Comparison of ENCODE assay signal across 19 cellular contexts in the genomic region with DNA sequence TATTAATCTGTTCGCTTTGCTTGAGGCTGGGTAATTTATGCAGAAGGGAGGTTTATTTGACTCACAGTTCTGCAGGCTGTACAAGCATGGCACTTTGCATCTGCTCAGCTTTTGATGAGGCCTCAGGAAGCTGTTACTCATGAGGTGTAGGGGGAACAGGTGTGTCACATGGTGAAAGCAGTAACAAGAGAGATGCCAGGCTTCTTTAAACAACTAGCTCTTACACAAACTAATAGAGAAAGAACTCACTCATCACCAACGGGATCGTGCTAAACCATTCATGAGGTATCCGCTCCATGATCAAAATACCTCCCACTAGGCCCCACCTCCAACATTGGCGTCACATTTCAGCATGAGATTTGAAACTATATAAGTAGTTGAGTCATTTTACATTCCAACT. TPM values are rescaled to one million over a fixed set of nuclear protein-coding genes. Genes with fewer than 3 reads are reported as not detected.
A peak's percentile ranks its signal among the peaks of the same experiment; 100 is the strongest.
DNase-seq lines count a peak whose midpoint lies in the region; ATAC-seq and TF ChIP-seq lines count a peak whose summit lies in the region.
"Had no signal": no experiment of that assay in that cellular context is flagged by ENCODE, and none has a peak within 500 bp of the region (broad histone marks: within the 10 kb centered on the region; RNA-seq: fewer than 3 reads in every experiment).

No MANE protein-coding gene starts in this region.

- no peaks in the 10 kb centered on the region for H3K27me3 ChIP-seq in osteoblast (ENCODE audit: insufficient read depth, low read length)
- H3K27me3 ChIP-seq: ascending aorta, suprapubic skin had no signal

- no peak overlapping the region for H2AFZ ChIP-seq in osteoblast (ENCODE audit: low read length)
- H2AFZ ChIP-seq: PC-9 had no signal

- H3K9me3 Mint-ChIP-seq in stimulated activated effector memory CD8-positive, alpha-beta T cell treated with anti-CD3 and anti-CD28 coated beads, Interleukin-12 subunit alpha, Interleukin-12 subunit beta, amount 100 ng/mL, for 72 hours = no peaks in the 10 kb centered on the region
- H3K9me3 Mint-ChIP-seq: T-cell had no signal

- no peaks in the 10 kb centered on the region for H3K36me3 Mint-ChIP-seq in stimulated activated effector memory CD8-positive, alpha-beta T cell treated with anti-CD3 and anti-CD28 coated beads, Interleukin-12 subunit alpha, Interleukin-12 subunit beta, amount 100 ng/mL, for 72 hours
- H3K36me3 Mint-ChIP-seq: T-cell had no signal

- H3K9me3 ChIP-seq in osteoblast (ENCODE audit: low read depth, low read length) = no peaks in the 10 kb centered on the region
- H3K9me3 ChIP-seq: ascending aorta, suprapubic skin had no signal

- H3K4me1 Mint-ChIP-seq in stimulated activated effector memory CD8-positive, alpha-beta T cell treated with anti-CD3 and anti-CD28 coated beads, Interleukin-12 subunit alpha, Interleukin-12 subunit beta, amount 100 ng/mL, for 72 hours = no peaks in the 10 kb centered on the region
- H3K4me1 Mint-ChIP-seq: T-cell had no signal

- no peak overlapping the region for H3K27ac Mint-ChIP-seq in stimulated activated effector memory CD8-positive, alpha-beta T cell treated with anti-CD3 and anti-CD28 coated beads, Interleukin-12 subunit alpha, Interleukin-12 subunit beta, amount 100 ng/mL, for 72 hours

- H3K4me3 Mint-ChIP-seq in stimulated activated effector memory CD8-positive, alpha-beta T cell treated with anti-CD3 and anti-CD28 coated beads, Interleukin-12 subunit alpha, Interleukin-12 subunit beta, amount 100 ng/mL, for 72 hours = no peak overlapping the region
- H3K4me3 Mint-ChIP-seq: T-cell had no signal

- no peak overlapping the region for H3K4me3 ChIP-seq in osteoblast (ENCODE audit: insufficient read depth, low read length)
- H3K4me3 ChIP-seq: ascending aorta, PC-9, suprapubic skin had no signal

- H3K79me2 ChIP-seq in osteoblast (ENCODE audit: insufficient read depth, low read length) = no peaks in the 10 kb centered on the region

- no peak overlapping the region for H3K4me2 ChIP-seq in osteoblast (ENCODE audit: insufficient read depth, low read length)
- H3K4me2 ChIP-seq: KMS-11, PC-9 had no signal

- H4K20me1 ChIP-seq in osteoblast (ENCODE audit: insufficient read depth, low read length) = no peaks in the 10 kb centered on the region

- no peak for TF ChIP-seq CTCF in osteoblast (IDR thresholded peaks at IDR 0.05; ENCODE audit: extremely low read depth, low read depth, low read length)

- ATAC-seq in stimulated activated effector memory CD8-positive, alpha-beta T cell treated with anti-CD3 and anti-CD28 coated beads, Interleukin-12 subunit alpha, Interleukin-12 subunit beta, amount 100 ng/mL, for 72 hours = peak; percentile 93
- ATAC-seq in GM19452 (IDR thresholded peaks at IDR 0.05; ENCODE audit: unreplicated experiment) = no peak
- ATAC-seq: HCT116, T-cell had no signal

- H3K27ac ChIP-seq in osteoblast (ENCODE audit: low read depth, low read length) = no peak overlapping the region
- H3K27ac ChIP-seq: ascending aorta, C4-2B, KMS-11, PC-9, suprapubic skin had no signal

- peak; percentile 16 for DNase-seq in activated T-cell treated with anti-CD3 and anti-CD28 coated beads for 24 hours (ENCODE audit: low read depth)
- DNase-seq in activated T-cell treated with anti-CD3 and anti-CD28 coated beads for 4 hours = no peak
- peak; percentile 70 to 74 for DNase-seq in activated T-cell treated with anti-CD3 and anti-CD28 coated beads, Interleukin-2, amount 50 U/mL, for 48 hours
- peak; percentile 68 for DNase-seq in stimulated activated CD4-positive, alpha-beta T cell treated with anti-CD3 and anti-CD28 coated beads, Interleukin-15, amount 100 ng/mL, for 24 hours
- DNase-seq in stimulated activated effector memory CD8-positive, alpha-beta T cell treated with anti-CD3 and anti-CD28 coated beads, Interleukin-12 subunit alpha, Interleukin-12 subunit beta, amount 100 ng/mL, for 72 hours (ENCODE audit: low spot score in 2 of 2) = no peak
- DNase-seq in osteoblast (ENCODE audit: insufficient read length, low spot score, missing footprints) = no peak
- DNase-seq: activated gamma-delta T cell; central memory CD4-positive, alpha-beta T cell; NCI-H187 treated with DMSO at 0.1 percent for 48 hours; NCI-H2227 treated with DMSO at 0.1 percent for 48 hours; PC-9; SHP77 treated with DMSO at 0.1 percent for 48 hours; T-cell had no signal

- no peaks in the 10 kb centered on the region for H3K36me3 ChIP-seq in osteoblast (ENCODE audit: insufficient read depth, low read length)
- H3K36me3 ChIP-seq: ascending aorta, suprapubic skin had no signal

- H3K4me1 ChIP-seq in osteoblast (ENCODE audit: insufficient read depth, low read length) = peaks cover 23% of the 10 kb centered on the region

RNA-seq across cellular contexts. Expression of a gene that starts 34.4 kb away (rescaled TPM):
- total RNA-seq in osteoblast = 26.8 and 38.6 TPM in 2 replicates

Comparison
In these comparisons a context has a peak if more than half of its experiments do, and no peak if none do; other contexts are left out.
1. DNase-seq: peak in activated T-cell treated with anti-CD3 and anti-CD28 coated beads for 24 hours (single experiment), activated T-cell treated with anti-CD3 and anti-CD28 coated beads, Interleukin-2, amount 50 U/mL, for 48 hours (2 of 2) and stimulated activated CD4-positive, alpha-beta T cell treated with anti-CD3 and anti-CD28 coated beads, Interleukin-15, amount 100 ng/mL, for 24 hours (single experiment); none in activated T-cell treated with anti-CD3 and anti-CD28 coated beads for 4 hours (single experiment), stimulated activated effector memory CD8-positive, alpha-beta T cell treated with anti-CD3 and anti-CD28 coated beads, Interleukin-12 subunit alpha, Interleukin-12 subunit beta, amount 100 ng/mL, for 72 hours (0 of 2) and osteoblast (single experiment).